In the genomic region with DNA sequence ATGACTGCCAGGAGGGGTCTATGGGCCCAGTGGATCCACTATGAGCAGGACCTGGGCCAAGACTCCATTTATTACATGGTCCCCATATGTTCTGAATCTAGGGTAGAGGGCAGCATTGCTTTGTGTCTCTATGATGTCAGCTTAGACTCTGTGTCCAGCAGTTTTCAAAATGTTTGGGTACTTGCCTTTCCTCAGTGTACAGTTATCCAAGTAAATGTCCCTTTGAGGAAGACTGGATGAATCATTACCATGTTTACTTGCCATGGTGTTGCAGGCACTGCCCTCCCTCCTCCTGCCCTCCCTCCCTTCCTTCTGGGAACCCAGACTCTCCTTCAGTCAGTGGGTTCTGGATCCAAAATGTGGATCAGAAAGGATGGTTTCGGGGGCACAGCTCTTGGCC, we compare ENCODE assay signal across 27 cellular contexts.
"Had no signal": no experiment of that assay in that cellular context is flagged by ENCODE, and none has a peak within 500 bp of the region (broad histone marks: within the 10 kb centered on the region; RNA-seq: fewer than 3 reads in every experiment).

No MANE protein-coding gene starts in this region.

- H3K27ac Mint-ChIP-seq: activated CD4-positive, alpha-beta memory T cell treated with anti-CD3 and anti-CD28 coated beads for 36 hours; activated CD4-positive, alpha-beta T cell treated with anti-CD3 and anti-CD28 coated beads, Interleukin-2, amount 10 ng/mL, durations not matched to agents 24 days and 14 days; activated T-cell treated with anti-CD3 and anti-CD28 coated beads, Interleukin-2, amount 50 U/mL, for 24 hours; activated T-helper 17 cell treated with anti-CD3 and anti-CD28 coated beads, Interleukin-2, amount 50 U/mL, for 72 hours; endodermal cell; mesothelial cell of epicardium; stimulated activated naive B cell treated with anti-CD40 and anti-IgM and Interleukin-4, amounts not matched to agents 10 μg/mL and 1 μg/mL and 100 μg/mL, for 72 hours; T-helper 17 cell; type B pancreatic cell had no signal

- H3K9me3 ChIP-seq: esophagus squamous epithelium, gastrocnemius medialis, pancreas, psoas muscle, uterus had no signal

- H3K36me3 ChIP-seq: esophagus squamous epithelium, gastrocnemius medialis, pancreas, uterus had no signal

- H3K36me3 Mint-ChIP-seq: activated CD4-positive, alpha-beta memory T cell treated with anti-CD3 and anti-CD28 coated beads for 36 hours; mesothelial cell of epicardium; stimulated activated naive B cell treated with anti-CD40 and anti-IgM and Interleukin-4, amounts not matched to agents 10 μg/mL and 1 μg/mL and 100 μg/mL, for 72 hours; type B pancreatic cell had no signal

- DNase-seq: activated CD4-positive, alpha-beta memory T cell treated with anti-CD3 and anti-CD28 coated beads for 36 hours; activated CD4-positive, CD25-positive, alpha-beta regulatory T cell treated with anti-CD3 and anti-CD28 coated beads, Interleukin-2, amount 50 U/mL, for 72 hours; activated CD8-positive, alpha-beta memory T cell treated with anti-CD3 and anti-CD28 coated beads, Interleukin-2, amount 50 U/mL, for 48 hours; activated gamma-delta T cell treated with Interleukin-2 at 50 U/mL for 16 hours; activated naive CD4-positive, alpha-beta T cell treated with anti-CD3 and anti-CD28 coated beads, Interleukin-2, amount 50 U/mL, for 16 hours; activated T-cell treated with anti-CD3 and anti-CD28 coated beads, Interleukin-2, amount 50 U/mL, for 24 hours; amniotic stem cell; central memory CD4-positive, alpha-beta T cell; esophagus squamous epithelium; gastrocnemius medialis; glutamatergic neuron; islet precursor cell; naive thymus-derived CD4-positive, alpha-beta T cell; pancreas; psoas muscle; stimulated activated CD4-positive, alpha-beta T cell treated with anti-CD3 and anti-CD28 coated beads, Interleukin-15, amount 100 ng/mL, for 24 hours; stimulated activated CD4-positive, alpha-beta T cell treated with anti-CD3 and anti-CD28 coated beads, Interleukin-2, amount 100 ng/mL, for 24 hours; stimulated activated naive B cell treated with anti-CD40 and anti-IgM and Interleukin-4, amounts not matched to agents 10 μg/mL and 1 μg/mL and 100 μg/mL, for 72 hours; substantia nigra; T-helper 17 cell; T1000; uterus had no signal

- H3K4me1 ChIP-seq: esophagus squamous epithelium, gastrocnemius medialis, pancreas, psoas muscle, uterus had no signal

- H3K4me3 ChIP-seq: esophagus squamous epithelium, gastrocnemius medialis, pancreas, psoas muscle, uterus had no signal

- H3K27ac ChIP-seq: esophagus squamous epithelium, gastrocnemius medialis, pancreas, psoas muscle, uterus had no signal

- H3K27me3 ChIP-seq: esophagus squamous epithelium, gastrocnemius medialis, pancreas, uterus had no signal

- H3K4me1 Mint-ChIP-seq: endodermal cell, mesothelial cell of epicardium had no signal

- H3K4me3 Mint-ChIP-seq: activated CD4-positive, alpha-beta memory T cell treated with anti-CD3 and anti-CD28 coated beads for 36 hours; activated CD4-positive, alpha-beta T cell treated with anti-CD3 and anti-CD28 coated beads, Interleukin-2, amount 10 ng/mL, durations not matched to agents 24 days and 14 days; activated T-cell treated with anti-CD3 and anti-CD28 coated beads, Interleukin-2, amount 50 U/mL, for 24 hours; activated T-helper 17 cell treated with anti-CD3 and anti-CD28 coated beads, Interleukin-2, amount 50 U/mL, for 72 hours; endodermal cell; mesothelial cell of epicardium; naive thymus-derived CD4-positive, alpha-beta T cell; stimulated activated naive B cell treated with anti-CD40 and anti-IgM and Interleukin-4, amounts not matched to agents 10 μg/mL and 1 μg/mL and 100 μg/mL, for 72 hours; T-helper 17 cell; type B pancreatic cell had no signal

- H3K9me3 Mint-ChIP-seq: activated CD4-positive, alpha-beta memory T cell treated with anti-CD3 and anti-CD28 coated beads for 36 hours; activated CD4-positive, alpha-beta T cell treated with anti-CD3 and anti-CD28 coated beads, Interleukin-2, amount 10 ng/mL, durations not matched to agents 24 days and 14 days; activated T-cell treated with anti-CD3 and anti-CD28 coated beads, Interleukin-2, amount 50 U/mL, for 24 hours; activated T-helper 17 cell treated with anti-CD3 and anti-CD28 coated beads, Interleukin-2, amount 50 U/mL, for 72 hours; mesothelial cell of epicardium; stimulated activated naive B cell treated with anti-CD40 and anti-IgM and Interleukin-4, amounts not matched to agents 10 μg/mL and 1 μg/mL and 100 μg/mL, for 72 hours; type B pancreatic cell had no signal

- H3K27me3 Mint-ChIP-seq: activated CD4-positive, alpha-beta memory T cell treated with anti-CD3 and anti-CD28 coated beads for 36 hours; activated T-cell treated with anti-CD3 and anti-CD28 coated beads, Interleukin-2, amount 50 U/mL, for 24 hours; activated T-helper 17 cell treated with anti-CD3 and anti-CD28 coated beads, Interleukin-2, amount 50 U/mL, for 72 hours; type B pancreatic cell had no signal

- ATAC-seq: activated T-helper 17 cell treated with anti-CD3 and anti-CD28 coated beads, Interleukin-2, amount 50 U/mL, for 72 hours; naive thymus-derived CD4-positive, alpha-beta T cell; pancreas; psoas muscle; T-helper 17 cell had no signal
